15 cellular contexts compared by ENCODE assay signal in genomic region chr3:13133471-13133981, GRCh38.
DNase-seq lines count a peak whose midpoint lies in the region; ATAC-seq and TF ChIP-seq lines count a peak whose summit lies in the region.
"Had no signal": no experiment of that assay in that cellular context is flagged by ENCODE, and none has a peak within 500 bp of the region (broad histone marks: within the 10 kb centered on the region; RNA-seq: fewer than 3 reads in every experiment).

No MANE protein-coding gene starts in this region.

- intact Hi-C loops in Right ventricle myocardium inferior (cut with DNase I) (no loop called here), heart right ventricle (cut with DNase I) (no loop called here), tibial artery (cut with DNase I; ENCODE audit: low total_unique reads) (no loop called here)

- H2AFZ ChIP-seq in osteoblast (ENCODE audit: low read length), result no peak overlapping the region

- H3K36me3 ChIP-seq in heart right ventricle (no peaks in the 10 kb centered on the region), endodermal cell (ENCODE audit: control insufficient read depth, insufficient read depth, low read length) (no peaks in the 10 kb centered on the region), osteoblast (ENCODE audit: insufficient read depth, low read length) (no peaks in the 10 kb centered on the region), tibial artery (no peaks in the 10 kb centered on the region)

- H3K36me3 Mint-ChIP-seq in endodermal cell (ENCODE audit: low read depth), result no peaks in the 10 kb centered on the region

- H3K4me3 ChIP-seq in heart right ventricle (no peak overlapping the region), endodermal cell (ENCODE audit: low read length) (no peak overlapping the region), osteoblast (ENCODE audit: insufficient read depth, low read length) (no peak overlapping the region), tibial artery (no peak overlapping the region)
- H3K4me3 ChIP-seq: A549 had no signal

- H3K79me2 ChIP-seq in osteoblast (ENCODE audit: insufficient read depth, low read length), result no peaks in the 10 kb centered on the region

- H3K9me3 ChIP-seq in heart right ventricle (no peaks in the 10 kb centered on the region), endodermal cell (ENCODE audit: control insufficient read depth, low read length) (no peaks in the 10 kb centered on the region), osteoblast (ENCODE audit: low read depth, low read length) (no peaks in the 10 kb centered on the region), tibial artery (no peaks in the 10 kb centered on the region)
- H3K9me3 ChIP-seq: A549 had no signal

- H3K4me3 Mint-ChIP-seq in endodermal cell, result no peak overlapping the region

- 88 to 90% methylated on average over 14 of the region's 14 CpGs for WGBS in heart right ventricle, 2 donors
- 89 to 93% methylated on average over 9 to 14 of the region's 14 CpGs for WGBS in endodermal cell (ENCODE audit: insufficient coverage in 1 of 2, insufficient read length in 1 of 2), 2 experiments

- H3K27me3 ChIP-seq in heart right ventricle (peaks cover 0 to 35% (median 0%) of the 10 kb centered on the region in 7 donors), endodermal cell (ENCODE audit: control insufficient read depth, insufficient read depth, low read length, poor library complexity, severe bottlenecking) (no peaks in the 10 kb centered on the region), osteoblast (ENCODE audit: insufficient read depth, low read length) (no peaks in the 10 kb centered on the region), tibial artery (peaks cover 0 to 13% of the 10 kb centered on the region in 2 donors)

- H3K4me1 Mint-ChIP-seq in endodermal cell, result no peaks in the 10 kb centered on the region

- ATAC-seq in Right ventricle myocardium inferior (no peak), heart right ventricle (no peak), HG03565 (IDR thresholded peaks at IDR 0.05; ENCODE audit: unreplicated experiment) (no peak), GM21526 (IDR thresholded peaks at IDR 0.05; ENCODE audit: low FRiP score, unreplicated experiment) (no peak)
- ATAC-seq: A549 had no signal

- H3K4me1 ChIP-seq in heart right ventricle (no peaks in the 10 kb centered on the region), endodermal cell (ENCODE audit: control insufficient read depth, insufficient read depth, low read length) (no peaks in the 10 kb centered on the region), osteoblast (ENCODE audit: insufficient read depth, low read length) (no peaks in the 10 kb centered on the region), tibial artery (no peaks in the 10 kb centered on the region)
- H3K4me1 ChIP-seq: A549 had no signal

- H4K20me1 ChIP-seq in osteoblast (ENCODE audit: insufficient read depth, low read length), result no peaks in the 10 kb centered on the region

- H3K27ac ChIP-seq in heart right ventricle (no peak overlapping the region), endodermal cell (ENCODE audit: low read depth, low read length) (no peak overlapping the region), osteoblast (ENCODE audit: low read depth, low read length) (no peak overlapping the region), tibial artery (no peak overlapping the region)
- H3K27ac ChIP-seq: A549, C4-2B had no signal

- DNase-seq in Right ventricle myocardium inferior (ENCODE audit: missing footprints), result peak; percentile 45
- DNase-seq in heart right ventricle, result no peak
- DNase-seq in endodermal cell, result peak; percentile 18
- DNase-seq in osteoblast (ENCODE audit: insufficient read length, low spot score, missing footprints), result peak; percentile 62
- DNase-seq in tibial artery, result peak; percentile 10 to 60
- no peak for DNase-seq in DMS53 treated with DMSO at 0.1 percent for 48 hours (lab: John Stamatoyannopoulos, UW; ENCODE audit: unreplicated experiment)
- DNase-seq: DMS79, GOT3, KG1, NCI-H1092, SHP77 had no signal

- H3K4me2 ChIP-seq in osteoblast (ENCODE audit: insufficient read depth, low read length), result no peak overlapping the region
- H3K4me2 ChIP-seq: A549 had no signal

- H3K27me3 Mint-ChIP-seq in endodermal cell (ENCODE audit: insufficient read depth), result no peaks in the 10 kb centered on the region

- H3K9me3 Mint-ChIP-seq in endodermal cell, result no peaks in the 10 kb centered on the region

- TF ChIP-seq CTCF in heart right ventricle (IDR thresholded peaks at IDR 0.05) (no peak), endodermal cell (conservative IDR thresholded peaks at IDR 0.05) (no peak), osteoblast (IDR thresholded peaks at IDR 0.05; ENCODE audit: extremely low read depth, low read depth, low read length) (no peak), tibial artery (IDR thresholded peaks at IDR 0.05) (no peak)

- no peak overlapping the region for H3K9ac ChIP-seq in endodermal cell (ENCODE audit: extremely low read depth, low read length, poor library complexity, severe bottlenecking)

- H3K27ac Mint-ChIP-seq in endodermal cell, result no peak overlapping the region

Comparison
In these comparisons a context has a peak if more than half of its experiments do, and no peak if none do; other contexts are left out.
1. DNase-seq: peak in Right ventricle myocardium inferior (single experiment), endodermal cell (single experiment), osteoblast (single experiment) and tibial artery (2 of 2); none in heart right ventricle (0 of 2) and DMS53 treated with DMSO at 0.1 percent for 48 hours (single experiment).